27 cellular contexts compared by ENCODE assay signal in genomic region chrX:13684361-13684760, GRCh38.
"Had no signal": no experiment of that assay in that cellular context is flagged by ENCODE, and none has a peak within 500 bp of the region (broad histone marks: within the 10 kb centered on the region; RNA-seq: fewer than 3 reads in every experiment).

No MANE protein-coding gene starts in this region.

- H3K4me3 ChIP-seq: ascending aorta, K562, SK-N-MC had no signal

- H3K27me3 ChIP-seq: ascending aorta had no signal

- H3K36me3 Mint-ChIP-seq: activated naive CD8-positive, alpha-beta T cell treated with anti-CD3 and anti-CD28 coated beads, Interleukin-2, amount 10 ng/mL, durations not matched to agents 7 days and 5 days had no signal

- H3K27me3 Mint-ChIP-seq: activated B cell treated with CpG ODN at 0.5 μM for 24 hours; activated CD4-positive, alpha-beta memory T cell treated with anti-CD3 and anti-CD28 coated beads, Interleukin-2, amount 10 ng/mL, durations not matched to agents 7 days and 5 days; activated CD4-positive, alpha-beta T cell treated with anti-CD3 and anti-CD28 coated beads, Interleukin-2, amount 10 ng/mL, durations not matched to agents 7 days and 5 days; activated naive CD8-positive, alpha-beta T cell treated with anti-CD3 and anti-CD28 coated beads, Interleukin-2, amount 10 ng/mL, durations not matched to agents 7 days and 5 days had no signal

- H3K4me1 ChIP-seq: ascending aorta had no signal

- H3K27ac Mint-ChIP-seq: activated B cell treated with CpG ODN at 0.5 μM for 24 hours; activated CD4-positive, alpha-beta memory T cell treated with anti-CD3 and anti-CD28 coated beads, Interleukin-2, amount 10 ng/mL, durations not matched to agents 7 days and 5 days; activated CD4-positive, alpha-beta T cell treated with anti-CD3 and anti-CD28 coated beads, Interleukin-2, amount 10 ng/mL, durations not matched to agents 7 days and 5 days; activated naive CD8-positive, alpha-beta T cell treated with anti-CD3 and anti-CD28 coated beads, Interleukin-2, amount 10 ng/mL, durations not matched to agents 7 days and 5 days; brain had no signal

- H3K4me3 Mint-ChIP-seq: activated B cell treated with CpG ODN at 0.5 μM for 24 hours; activated CD4-positive, alpha-beta memory T cell treated with anti-CD3 and anti-CD28 coated beads, Interleukin-2, amount 10 ng/mL, durations not matched to agents 7 days and 5 days; activated CD4-positive, alpha-beta T cell treated with anti-CD3 and anti-CD28 coated beads, Interleukin-2, amount 10 ng/mL, durations not matched to agents 7 days and 5 days; activated naive CD8-positive, alpha-beta T cell treated with anti-CD3 and anti-CD28 coated beads, Interleukin-2, amount 10 ng/mL, durations not matched to agents 7 days and 5 days; T-cell had no signal

- ATAC-seq: K562, Right ventricle myocardium inferior, T-cell had no signal

- H3K36me3 ChIP-seq: ascending aorta had no signal

- DNase-seq: activated B cell treated with CpG ODN at 0.5 μM for 24 hours; activated CD4-positive, alpha-beta memory T cell treated with anti-CD3 and anti-CD28 coated beads, Interleukin-2, amount 10 ng/mL, durations not matched to agents 7 days and 5 days; activated CD4-positive, alpha-beta T cell treated with anti-CD3 and anti-CD28 coated beads for 1 hour; activated CD4-positive, alpha-beta T cell treated with anti-CD3 and anti-CD28 coated beads, Interleukin-2, amount 10 ng/mL, durations not matched to agents 7 days and 5 days; activated CD8-positive, alpha-beta memory T cell treated with anti-CD3 and anti-CD28 coated beads, Interleukin-2, amount 50 U/mL, for 48 hours; activated effector memory CD4-positive, alpha-beta T cell treated with anti-CD3 and anti-CD28 coated beads, Interleukin-2, amount 50 U/mL, for 16 hours; activated naive CD4-positive, alpha-beta T cell treated with Interleukin-2 at 50 U/mL for 16 hours; activated naive CD8-positive, alpha-beta T cell treated with anti-CD3 and anti-CD28 coated beads, Interleukin-2, amount 10 ng/mL, durations not matched to agents 7 days and 5 days; activated T-cell treated with anti-CD3 and anti-CD28 coated beads, Interleukin-2, amount 50 U/mL, for 1 hour; amniotic stem cell; Karpas-422; MM.1S; NCI-H1105; NCI-H1436; NCI-H187; NCI-H2081 treated with DMSO at 0.1 percent for 48 hours; NCI-H446; NCI-H524; RPMI8226; T-cell; T-helper 2 cell; T1000 had no signal

- H3K9me3 ChIP-seq: ascending aorta had no signal

- H3K9me3 Mint-ChIP-seq: activated B cell treated with CpG ODN at 0.5 μM for 24 hours; activated CD4-positive, alpha-beta memory T cell treated with anti-CD3 and anti-CD28 coated beads, Interleukin-2, amount 10 ng/mL, durations not matched to agents 7 days and 5 days; activated CD4-positive, alpha-beta T cell treated with anti-CD3 and anti-CD28 coated beads, Interleukin-2, amount 10 ng/mL, durations not matched to agents 7 days and 5 days; activated naive CD8-positive, alpha-beta T cell treated with anti-CD3 and anti-CD28 coated beads, Interleukin-2, amount 10 ng/mL, durations not matched to agents 7 days and 5 days; T-cell had no signal

- H3K27ac ChIP-seq: ascending aorta, SK-N-MC had no signal
